In genomic region chr6:138094260-138094659, GRCh38 we compare ENCODE assay signal across 27 cellular contexts.
"Had no signal": no experiment of that assay in that cellular context is flagged by ENCODE, and none has a peak within 500 bp of the region (broad histone marks: within the 10 kb centered on the region; RNA-seq: fewer than 3 reads in every experiment).

No MANE protein-coding gene starts in this region.

- H3K9me3 Mint-ChIP-seq: stimulated activated naive CD8-positive, alpha-beta T cell treated with anti-CD3 and anti-CD28 coated beads, Interleukin-15, Interleukin-2, amounts not matched to agents 100 ng/mL and 50 ng/mL, for 24 hours had no signal

- H3K36me3 Mint-ChIP-seq: stimulated activated memory B cell treated with anti-CD40 and anti-IgM and Interleukin-4, amounts not matched to agents 10 μg/mL and 1 μg/mL and 100 μg/mL, for 72 hours had no signal

- H3K27me3 ChIP-seq: stomach, suprapubic skin, testis, thyroid gland, tibial artery, tibial nerve, transverse colon, upper lobe of left lung, upper lobe of right lung, vagina had no signal

- H3K4me1 ChIP-seq: testis, tibial nerve, upper lobe of left lung, upper lobe of right lung had no signal

- H3K9me3 ChIP-seq: stomach, suprapubic skin, testis, thoracic aorta, thyroid gland, tibial artery, tibial nerve, transverse colon, upper lobe of left lung, upper lobe of right lung, vagina had no signal

- ATAC-seq: stimulated activated effector memory CD8-positive, alpha-beta T cell treated with anti-CD3 and anti-CD28 coated beads, Interleukin-12 subunit alpha, Interleukin-12 subunit beta, amount 100 ng/mL, for 72 hours; stimulated activated memory B cell treated with anti-CD40 and anti-IgM and Interleukin-4, amounts not matched to agents 10 μg/mL and 1 μg/mL and 100 μg/mL, for 72 hours; stimulated activated naive B cell treated with anti-CD40 and anti-IgM and Interleukin-4, amounts not matched to agents 10 μg/mL and 1 μg/mL and 100 μg/mL, for 72 hours; stimulated activated naive CD8-positive, alpha-beta T cell treated with anti-CD3 and anti-CD28 coated beads, Interleukin-15, amount 100 ng/mL, for 72 hours; stimulated activated naive CD8-positive, alpha-beta T cell treated with anti-CD3 and anti-CD28 coated beads, Interleukin-15, Interleukin-2, amounts not matched to agents 100 U/mL and 50 U/mL, for 24 hours; upper lobe of right lung had no signal

- H3K4me1 Mint-ChIP-seq: stimulated activated effector memory CD8-positive, alpha-beta T cell treated with anti-CD3 and anti-CD28 coated beads, Interleukin-12 subunit alpha, Interleukin-12 subunit beta, amount 100 ng/mL, for 72 hours; stimulated activated memory B cell treated with anti-CD40 and anti-IgM and Interleukin-4, amounts not matched to agents 10 μg/mL and 1 μg/mL and 100 μg/mL, for 72 hours; stimulated activated naive CD8-positive, alpha-beta T cell treated with anti-CD3 and anti-CD28 coated beads, Interleukin-15, amount 100 ng/mL, for 72 hours had no signal

- H3K27ac Mint-ChIP-seq: stimulated activated effector memory CD8-positive, alpha-beta T cell treated with anti-CD3 and anti-CD28 coated beads, Interleukin-12 subunit alpha, Interleukin-12 subunit beta, amount 100 ng/mL, for 72 hours; stimulated activated memory B cell treated with anti-CD40 and anti-IgM and Interleukin-4, amounts not matched to agents 10 μg/mL and 1 μg/mL and 100 μg/mL, for 72 hours; stimulated activated naive B cell treated with anti-CD40 and anti-IgM and Interleukin-4, amounts not matched to agents 10 μg/mL and 1 μg/mL and 100 μg/mL, for 72 hours; stimulated activated naive CD8-positive, alpha-beta T cell treated with anti-CD3 and anti-CD28 coated beads, Interleukin-15, amount 100 ng/mL, for 72 hours; stimulated activated naive CD8-positive, alpha-beta T cell treated with anti-CD3 and anti-CD28 coated beads, Interleukin-15, Interleukin-2, amounts not matched to agents 100 ng/mL and 50 ng/mL, for 24 hours; type B pancreatic cell had no signal

- DNase-seq: stimulated activated CD4-positive, alpha-beta T cell treated with anti-CD3 and anti-CD28 coated beads, Interleukin-2, amount 100 ng/mL, for 48 hours; stimulated activated CD4-positive, alpha-beta T cell treated with anti-CD3 and anti-CD28 coated beads, Interleukin-4, amount 100 ng/mL, for 1 hour; stimulated activated CD4-positive, alpha-beta T cell treated with anti-CD3 and anti-CD28 coated beads, Interleukin-4, amount 100 ng/mL, for 24 hours; stimulated activated CD4-positive, alpha-beta T cell treated with anti-CD3 and anti-CD28 coated beads, Interleukin-4, amount 100 ng/mL, for 4 hours; stimulated activated CD8-positive, alpha-beta memory T cell treated with anti-CD3 and anti-CD28 coated beads, Interleukin-4, amount 100 ng/mL, for 48 hours; stimulated activated naive B cell treated with anti-CD40 and anti-IgM and Interleukin-4, amounts not matched to agents 10 μg/mL and 1 μg/mL and 100 μg/mL, for 72 hours; stimulated activated naive CD4-positive, alpha-beta T cell; stimulated activated naive CD4-positive, alpha-beta T cell treated with Interleukin-2 at 50 U/mL for 16 hours; stimulated activated naive CD8-positive, alpha-beta T cell treated with anti-CD3 and anti-CD28 coated beads, Interleukin-15, amount 100 ng/mL, for 72 hours; stimulated activated naive CD8-positive, alpha-beta T cell treated with anti-CD3 and anti-CD28 coated beads, Interleukin-15, Interleukin-2, amounts not matched to agents 100 U/mL and 50 U/mL, for 24 hours; stomach; substantia nigra; testis; thyroid gland; tibial artery; transverse colon; trophoblast cell; upper lobe of left lung; upper lobe of right lung had no signal

- H3K27me3 Mint-ChIP-seq: type B pancreatic cell had no signal

- H3K4me3 ChIP-seq: stomach, suprapubic skin, testis, thoracic aorta, thyroid gland, tibial artery, tibial nerve, transverse colon, upper lobe of left lung, upper lobe of right lung, vagina had no signal

- H3K4me3 Mint-ChIP-seq: stimulated activated effector memory CD8-positive, alpha-beta T cell treated with anti-CD3 and anti-CD28 coated beads, Interleukin-12 subunit alpha, Interleukin-12 subunit beta, amount 100 ng/mL, for 72 hours; stimulated activated memory B cell treated with anti-CD40 and anti-IgM and Interleukin-4, amounts not matched to agents 10 μg/mL and 1 μg/mL and 100 μg/mL, for 72 hours; stimulated activated naive B cell treated with anti-CD40 and anti-IgM and Interleukin-4, amounts not matched to agents 10 μg/mL and 1 μg/mL and 100 μg/mL, for 72 hours; stimulated activated naive CD8-positive, alpha-beta T cell treated with anti-CD3 and anti-CD28 coated beads, Interleukin-15, amount 100 ng/mL, for 72 hours; stimulated activated naive CD8-positive, alpha-beta T cell treated with anti-CD3 and anti-CD28 coated beads, Interleukin-15, Interleukin-2, amounts not matched to agents 100 ng/mL and 50 ng/mL, for 24 hours; type B pancreatic cell had no signal

- H3K27ac ChIP-seq: stomach, suprapubic skin, testis, thoracic aorta, thyroid gland, tibial artery, tibial nerve, transverse colon, upper lobe of left lung, upper lobe of right lung, vagina had no signal
